ENCODE assay signal across 9 cellular contexts in the genomic region with DNA sequence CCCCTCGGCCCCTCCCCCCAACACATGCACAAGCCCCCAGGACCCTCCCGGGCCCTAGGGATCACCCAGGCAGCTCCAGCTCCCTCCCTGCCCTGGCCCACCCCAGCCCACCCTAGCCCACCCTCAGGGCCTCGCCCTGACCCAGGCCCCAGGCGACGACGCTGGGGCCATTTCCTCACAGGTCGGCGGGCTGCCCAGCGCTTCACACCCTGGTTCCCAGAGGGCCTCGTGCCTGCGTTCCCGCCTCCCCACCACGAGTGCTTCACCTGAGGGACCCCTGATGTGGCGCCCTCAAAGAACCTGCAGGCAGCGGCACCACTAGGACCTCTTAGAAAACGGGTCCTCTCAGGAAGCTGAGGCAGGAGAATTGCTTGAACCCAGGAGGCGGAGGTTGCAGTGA. TPM values are rescaled to one million over a fixed set of nuclear protein-coding genes. Genes with fewer than 3 reads are reported as not detected.
"Had no signal": no experiment of that assay in that cellular context is flagged by ENCODE, and none has a peak within 500 bp of the region (broad histone marks: within the 10 kb centered on the region; RNA-seq: fewer than 3 reads in every experiment).

No MANE protein-coding gene starts in this region.

- H3K4me1 ChIP-seq: HAP-1 had no signal

- H3K9ac ChIP-seq: GM23248 had no signal

- H2AFZ ChIP-seq: GM23248 had no signal

- H3K4me3 ChIP-seq: GM23248, HAP-1 had no signal

- H3K9me3 ChIP-seq: HAP-1 had no signal

- DNase-seq: GM23248, GOT3, HFFc6, IMR-90, KBM-7 had no signal

- H3K27ac ChIP-seq: GM23248 had no signal

- ATAC-seq: HCT116 had no signal

- H3K36me3 ChIP-seq: HAP-1 had no signal

RNA-seq across cellular contexts. Expression of gene FAM9B, which starts 0.3 kb away (rescaled TPM):
- total RNA-seq: GM23248, H4, HFFc6, HT-29, IMR-90 had no signal
- polyA plus RNA-seq: GM23248, IMR-90 had no signal
